In genomic region chr15:77070180-77070499, GRCh38 we compare ENCODE assay signal across 8 cellular contexts. TPM values are rescaled to one million over a fixed set of nuclear protein-coding genes. Genes with fewer than 3 reads are reported as not detected.
DNase-seq lines count a peak whose midpoint lies in the region; ATAC-seq, FAIRE-seq and TF ChIP-seq lines count a peak whose summit lies in the region.

No MANE protein-coding gene starts in this region.

- peak overlapping the region; percentile 81 to 92 for H3K27ac ChIP-seq in A549
- peak overlapping the region; percentile 71 for H3K27ac ChIP-seq in HL-60 (replicated peaks)

- no peak; a peak in 1 of 6 replicates for ATAC-seq in A549
- ATAC-seq in GM18870 (IDR thresholded peaks at IDR 0.05; ENCODE audit: unreplicated experiment) = no peak
- no peak for ATAC-seq in HG03565 (IDR thresholded peaks at IDR 0.05; ENCODE audit: unreplicated experiment)

- peak overlapping the region; percentile 64 for H3K4me3 ChIP-seq in A549
- peak overlapping the region; percentile 69 for H3K4me3 ChIP-seq in HL-60 (replicated peaks; ENCODE audit: insufficient read depth, low read length)
- peak overlapping the region; percentile 75 for H3K4me3 ChIP-seq in bronchial epithelial cell (ENCODE audit: low read depth, low read length)
- peak overlapping the region; percentile 65 for H3K4me3 ChIP-seq in mucosa of stomach (ENCODE audit: low read length)

- H3K4me2 ChIP-seq in A549 = peak overlapping the region; percentile 91

- DNase-seq in A549 (ENCODE audit: low read depth in 1 of 2, low spot score in 1 of 2) (no peak), HL-60 (ENCODE audit: low read depth in 1 of 2, low spot score in 1 of 2) (no peak), bronchial epithelial cell (ENCODE audit: low read depth) (no peak), midbrain (lab: John Stamatoyannopoulos, UW) (no peak), cortex of kidney (lab: John Stamatoyannopoulos, UW) (no peak)

- FAIRE-seq in A549 (lab: Jason Lieb, UNC) (no peak), bronchial epithelial cell (lab: Jason Lieb, UNC) (no peak)

- CTCF ChIA-PET in A549 (lab: Yijun Ruan, JAX) = interaction anchor here (0.8 to 1.3 kb wide), 2 partner anchors 45 to 473 kb away, joined by 3 to 4 read pairs; no protein-coding TSS in a partner anchor

- TF ChIP-seq EP300 in A549 (IDR thresholded peaks at IDR 0.05) = no peak

- POLR2A ChIA-PET in A549 (lab: Yijun Ruan, JAX) = no interaction called here

- H3K9ac ChIP-seq in mucosa of stomach (ENCODE audit: low read length) = peak overlapping the region; percentile 91

- H3K36me3 ChIP-seq in bronchial epithelial cell (ENCODE audit: control insufficient read depth, insufficient read depth, low read length) (no peaks in the 10 kb centered on the region), mucosa of stomach (ENCODE audit: control insufficient read depth, insufficient read depth, low read length) (no peaks in the 10 kb centered on the region)

- H3K4me1 ChIP-seq in A549 (peaks cover 47% of the 10 kb centered on the region), mucosa of stomach (ENCODE audit: control insufficient read depth, insufficient read depth, low read length) (peaks cover 38% of the 10 kb centered on the region)

- TF ChIP-seq RAD21 in A549 (conservative IDR thresholded peaks at IDR 0.05 in 1 of 2, IDR thresholded peaks at IDR 0.05 in 1 of 2) = no peak

- TF ChIP-seq CTCF in A549 (IDR thresholded peaks at IDR 0.05) (no peak), HL-60 (IDR thresholded peaks at IDR 0.05; ENCODE audit: insufficient read depth, low read length) (no peak), bronchial epithelial cell (IDR thresholded peaks at IDR 0.05; ENCODE audit: insufficient read depth, low read length, severe bottlenecking) (no peak)

- H3K9me3 ChIP-seq in A549 = no peaks in the 10 kb centered on the region
- no peaks in the 10 kb centered on the region for H3K9me3 ChIP-seq in mucosa of stomach (ENCODE audit: control insufficient read depth, low read length)

- H3K27me3 ChIP-seq in HL-60 (ENCODE audit: insufficient read depth, poor library complexity, severe bottlenecking) = no peaks in the 10 kb centered on the region
- no peaks in the 10 kb centered on the region for H3K27me3 ChIP-seq in bronchial epithelial cell (ENCODE audit: control insufficient read depth, insufficient read depth, low read length)
- no peaks in the 10 kb centered on the region for H3K27me3 ChIP-seq in mucosa of stomach (ENCODE audit: control insufficient read depth, insufficient read depth, low read length)

- WGBS in A549 (ENCODE audit: missing lambda C conversion rate) = under 1% methylated on average over 5 of the region's 18 CpGs

- TF ChIP-seq POLR2A in A549 (IDR thresholded peaks at IDR 0.05; ENCODE audit: low read length) = no peak

TF ChIP-seq in A549, 52 proteins besides CTCF, POLR2A, EP300 and RAD21:
- no peak for TF ChIP-seq ZC3H11A (IDR thresholded peaks at IDR 0.05)
- TF ChIP-seq GATA3 (IDR thresholded peaks at IDR 0.05; ENCODE audit: borderline replicate concordance) = 0 out of 2 replicates have a peak, but pooled peaks have one; percentile 5

RNA-seq across cellular contexts. Expression of gene TSPAN3, which starts 0.8 kb away (rescaled TPM):
- polyA plus RNA-seq in A549 (2011; rRNA removed) (636 and 680 TPM in 2 replicates), A549 (2017; fragmentation: RNase III; extraction: RNeasy Plus Mini Kit Qiagen cat#74134 plus additional on column Dnase treatment) (299 to 362 TPM (median 352 TPM) in 3 replicates)
- polyA plus RNA-seq in A549 (2012; cell fraction: cytosol; rRNA removed) = 274 and 327 TPM in 2 replicates
- 188 and 204 TPM in 2 replicates for polyA plus RNA-seq in A549 (2012; cell fraction: nucleus; rRNA removed)
- 343 and 403 TPM in 2 replicates for polyA minus RNA-seq in A549 (2011; rRNA and poly(A)+ RNA removed)
- 123 and 187 TPM in 2 replicates for total RNA-seq in bronchial epithelial cell
